Comparison of ENCODE assay signal across 8 cellular contexts in genomic region chr22:25230760-25231159, GRCh38. TPM values are rescaled to one million over a fixed set of nuclear protein-coding genes. Genes with fewer than 3 reads are reported as not detected.
"Had no signal": no experiment of that assay in that cellular context is flagged by ENCODE, and none has a peak within 500 bp of the region (broad histone marks: within the 10 kb centered on the region; RNA-seq: fewer than 3 reads in every experiment).

No MANE protein-coding gene starts in this region.

RNA-seq across cellular contexts. Expression of gene CRYBB2, which starts 11.3 kb away (rescaled TPM):
- total RNA-seq: OCI-LY7, PC-3, Right ventricle myocardium inferior, Right ventricle myocardium superior, RPMI7951, SK-MEL-5 had no signal

RNA-seq across cellular contexts. Expression of gene CRYBB3, which starts 31.1 kb away (rescaled TPM):
- total RNA-seq: OCI-LY7, Right ventricle myocardium inferior, Right ventricle myocardium superior, RPMI7951, SJCRH30, SJSA1 had no signal
